Comparison of ENCODE assay signal across 1 cellular context in the genomic region with DNA sequence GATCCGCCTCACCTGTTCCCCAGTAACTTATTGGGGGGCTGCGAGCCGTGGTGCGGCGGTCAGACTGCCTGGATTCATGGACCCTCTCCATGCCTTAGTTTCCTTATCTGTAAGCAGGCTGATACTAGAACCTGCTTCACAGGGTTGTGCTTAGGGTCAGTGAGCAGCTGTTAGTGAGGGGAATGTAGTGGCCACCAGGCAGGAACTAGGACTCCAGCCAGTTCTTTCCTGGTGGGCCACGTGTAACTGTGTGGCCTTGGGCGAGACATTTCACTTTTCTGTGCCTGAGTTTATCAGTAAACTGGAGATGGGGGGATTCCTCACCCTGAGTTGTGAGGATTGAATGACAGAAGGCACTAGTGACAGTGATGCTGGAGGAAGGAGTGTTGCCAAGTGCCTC.
TF ChIP-seq lines count a peak whose summit lies in the region.

No MANE protein-coding gene starts in this region.

TF ChIP-seq in IMR-90, 13 proteins besides CTCF, POLR2A, EP300 and RAD21:
- no peak for TF ChIP-seq MAFK (IDR thresholded peaks at IDR 0.05; ENCODE audit: low read depth, low read length)
- no peak for TF ChIP-seq MXI1 (IDR thresholded peaks at IDR 0.05; ENCODE audit: borderline replicate concordance, low read depth, low read length)
- no peak for TF ChIP-seq SMC3 (IDR thresholded peaks at IDR 0.05; ENCODE audit: low read depth, low read length)
- no peak for TF ChIP-seq BHLHE40 (IDR thresholded peaks at IDR 0.05; ENCODE audit: low read depth, low read length)
- no peak for TF ChIP-seq CEBPB (IDR thresholded peaks at IDR 0.05; ENCODE audit: low read depth, low read length)
- TF ChIP-seq MAZ (IDR thresholded peaks at IDR 0.05; ENCODE audit: borderline replicate concordance, low read depth, low read length) = no peak
